ENCODE assay signal across 1 cellular context in the genomic region with DNA sequence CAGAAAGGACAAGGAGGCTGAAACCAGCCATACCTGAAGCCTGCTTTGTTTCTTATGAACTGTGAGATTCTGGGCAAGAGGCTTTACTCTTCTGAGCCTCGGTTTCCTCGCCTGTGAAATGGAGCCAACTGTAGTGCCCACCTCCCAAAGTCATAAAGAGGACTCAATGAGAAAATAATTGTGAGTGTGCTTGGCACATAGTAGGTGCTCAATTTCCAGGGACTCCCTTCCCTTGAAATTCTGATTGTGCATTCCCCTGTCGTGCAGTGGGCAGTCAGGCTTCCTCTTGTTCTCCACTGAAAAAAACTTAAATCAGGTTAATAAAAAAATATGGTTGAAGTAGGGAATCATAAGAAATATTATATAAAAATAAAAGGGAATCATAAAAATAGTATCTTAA.
TF ChIP-seq lines count a peak whose summit lies in the region.

No MANE protein-coding gene starts in this region.

TF ChIP-seq in HEK293T, 16 proteins besides CTCF, POLR2A, EP300 and RAD21:
- TF ChIP-seq HDGF (IDR thresholded peaks at IDR 0.05; ENCODE audit: borderline replicate concordance) (no peak), BHLHE40 (IDR thresholded peaks at IDR 0.05; ENCODE audit: borderline replicate concordance) (no peak), LEF1 (IDR thresholded peaks at IDR 0.05; ENCODE audit: borderline replicate concordance) (no peak), NFRKB (IDR thresholded peaks at IDR 0.05) (no peak)
